ENCODE assay signal across 8 cellular contexts in genomic region chr3:57169872-57170623, GRCh38. TPM values are rescaled to one million over a fixed set of nuclear protein-coding genes. Genes with fewer than 3 reads are reported as not detected.
A peak's percentile ranks its signal among the peaks of the same experiment; 100 is the strongest.
DNase-seq lines count a peak whose midpoint lies in the region; ATAC-seq and TF ChIP-seq lines count a peak whose summit lies in the region.

No MANE protein-coding gene starts in this region.

- H3K27ac Mint-ChIP-seq in CD4-positive, CD25-positive, alpha-beta regulatory T cell, result no peak overlapping the region
- H3K27ac Mint-ChIP-seq in activated naive CD4-positive, alpha-beta T cell treated with anti-CD3 and anti-CD28 coated beads, Interleukin-2, amount 10 ng/mL, durations not matched to agents 7 days and 5 days, result no peak overlapping the region
- H3K27ac Mint-ChIP-seq in osteocyte (ENCODE audit: unreplicated experiment), result no peak overlapping the region

- ATAC-seq in CD4-positive, CD25-positive, alpha-beta regulatory T cell (ENCODE audit: low read depth in 2 of 2), result peak; percentile 57 to 65
- peak; percentile 74 for ATAC-seq in GM19455 (IDR thresholded peaks at IDR 0.05; ENCODE audit: unreplicated experiment)

- peaks cover 13% of the 10 kb centered on the region for H3K4me1 ChIP-seq in CD4-positive, CD25-positive, alpha-beta regulatory T cell (ENCODE audit: control insufficient read depth, insufficient read depth, low read length, poor library complexity, severe bottlenecking)
- H3K4me1 ChIP-seq in thyroid gland, result peaks cover 0 to 6% of the 10 kb centered on the region in 2 donors

- H3K27me3 ChIP-seq in CD4-positive, CD25-positive, alpha-beta regulatory T cell (ENCODE audit: control insufficient read depth, insufficient read depth, low read length), result peaks cover 47% of the 10 kb centered on the region
- H3K27me3 ChIP-seq in thyroid gland, result no peaks in the 10 kb centered on the region

- intact Hi-C loops in thyroid gland (cut with DNase I), result no loop called here

- TF ChIP-seq CTCF in osteocyte (IDR thresholded peaks at IDR 0.05) (peak; percentile 94), thyroid gland (IDR thresholded peaks at IDR 0.05) (peak; percentile 67 to 90 (median 78))

- 14 to 19% methylated on average over 21 to 24 of the region's 40 CpGs for WGBS in thyroid gland, 2 donors

- TF ChIP-seq POLR2A in thyroid gland (IDR thresholded peaks at IDR 0.05), result no peak

- no peaks in the 10 kb centered on the region for H3K9me3 ChIP-seq in CD4-positive, CD25-positive, alpha-beta regulatory T cell (ENCODE audit: control insufficient read depth in 2 of 2, low read length in 2 of 2)
- no peaks in the 10 kb centered on the region for H3K9me3 ChIP-seq in thyroid gland

- in situ Hi-C loops in SK-MEL-5 (cut with HindIII; ENCODE audit: low pct_unique_long_range_greater_than_20kb, low sequenced_read_pairs), result no loop called here

- no peak overlapping the region for H3K4me3 ChIP-seq in CD4-positive, CD25-positive, alpha-beta regulatory T cell (ENCODE audit: low read depth, low read length)
- peak overlapping the region in 1 of 3 donors; percentile 41 for H3K4me3 ChIP-seq in thyroid gland (replicated peaks in 1 of 3)

- H3K4me1 Mint-ChIP-seq in CD4-positive, CD25-positive, alpha-beta regulatory T cell, result peaks cover 0 to 13% (median 8%) of the 10 kb centered on the region in 4 donors
- peaks cover 13% of the 10 kb centered on the region for H3K4me1 Mint-ChIP-seq in activated naive CD4-positive, alpha-beta T cell treated with anti-CD3 and anti-CD28 coated beads, Interleukin-2, amount 10 ng/mL, durations not matched to agents 7 days and 5 days
- peaks cover 5% of the 10 kb centered on the region for H3K4me1 Mint-ChIP-seq in osteocyte (ENCODE audit: unreplicated experiment)

- peaks cover 73% of the 10 kb centered on the region for H3K27me3 Mint-ChIP-seq in CD4-positive, CD25-positive, alpha-beta regulatory T cell
- H3K27me3 Mint-ChIP-seq in activated naive CD4-positive, alpha-beta T cell treated with anti-CD3 and anti-CD28 coated beads, Interleukin-2, amount 10 ng/mL, durations not matched to agents 7 days and 5 days, result peaks cover 82% of the 10 kb centered on the region
- H3K27me3 Mint-ChIP-seq in osteocyte (ENCODE audit: unreplicated experiment), result peaks cover 56% of the 10 kb centered on the region

- peak overlapping the region in 3 of 4 donors; percentile 23 to 38 (median 29) for H3K4me3 Mint-ChIP-seq in CD4-positive, CD25-positive, alpha-beta regulatory T cell
- H3K4me3 Mint-ChIP-seq in activated naive CD4-positive, alpha-beta T cell treated with anti-CD3 and anti-CD28 coated beads, Interleukin-2, amount 10 ng/mL, durations not matched to agents 7 days and 5 days, result peak overlapping the region; percentile 48
- peak overlapping the region; percentile 65 for H3K4me3 Mint-ChIP-seq in osteocyte (ENCODE audit: unreplicated experiment)

- H3K27ac ChIP-seq in CD4-positive, CD25-positive, alpha-beta regulatory T cell (ENCODE audit: insufficient read depth, low read length, poor library complexity, severe bottlenecking), result no peak overlapping the region
- no peak overlapping the region for H3K27ac ChIP-seq in thyroid gland

- H3K36me3 ChIP-seq in CD4-positive, CD25-positive, alpha-beta regulatory T cell (ENCODE audit: control insufficient read depth, insufficient read depth, low read length), result no peaks in the 10 kb centered on the region
- H3K36me3 ChIP-seq in thyroid gland, result no peaks in the 10 kb centered on the region

- DNase-seq in CD4-positive, CD25-positive, alpha-beta regulatory T cell, result peak; percentile 33 to 59 (median 42)
- DNase-seq in HuH-7.5 (ENCODE audit: low spot score), result peak; percentile 38
- peak; percentile 78 for DNase-seq in SK-MEL-5 (ENCODE audit: low read depth, low spot score)
- DNase-seq in activated naive CD4-positive, alpha-beta T cell treated with anti-CD3 and anti-CD28 coated beads, Interleukin-2, amount 10 ng/mL, durations not matched to agents 7 days and 5 days, result peak; percentile 75
- DNase-seq in glomerular visceral epithelial cell (ENCODE audit: extremely low spot score), result peak; percentile 75
- DNase-seq in osteocyte (ENCODE audit: extremely low spot score, unreplicated experiment), result peak; percentile 90
- DNase-seq in thyroid gland, result peak; percentile 66 to 81

- peaks cover 0 to 4% (median 0%) of the 10 kb centered on the region in 7 donors for H3K9me3 Mint-ChIP-seq in CD4-positive, CD25-positive, alpha-beta regulatory T cell
- H3K9me3 Mint-ChIP-seq in activated naive CD4-positive, alpha-beta T cell treated with anti-CD3 and anti-CD28 coated beads, Interleukin-2, amount 10 ng/mL, durations not matched to agents 7 days and 5 days, result no peaks in the 10 kb centered on the region
- H3K9me3 Mint-ChIP-seq in osteocyte (ENCODE audit: unreplicated experiment), result no peaks in the 10 kb centered on the region

- H3K36me3 Mint-ChIP-seq in CD4-positive, CD25-positive, alpha-beta regulatory T cell, result no peaks in the 10 kb centered on the region
- H3K36me3 Mint-ChIP-seq in activated naive CD4-positive, alpha-beta T cell treated with anti-CD3 and anti-CD28 coated beads, Interleukin-2, amount 10 ng/mL, durations not matched to agents 7 days and 5 days, result no peaks in the 10 kb centered on the region
- H3K36me3 Mint-ChIP-seq in osteocyte (ENCODE audit: unreplicated experiment), result no peaks in the 10 kb centered on the region

- CTCF ChIA-PET in activated naive CD4-positive, alpha-beta T cell treated with anti-CD3 and anti-CD28 coated beads, Interleukin-2, amount 10 ng/mL, durations not matched to agents 7 days and 5 days (lab: Charles Lee), result interaction anchor here (0.5 to 3.2 kb wide), 25 partner anchors 9 to 820 kb away, joined by 3 to 17 read pairs (median 4); partner anchors contain the start of gene APPL1

RNA-seq across cellular contexts. Expression of gene IL17RD, which starts 4.9 kb away (rescaled TPM):
- not detected for total RNA-seq in CD4-positive, CD25-positive, alpha-beta regulatory T cell
- not detected for polyA plus RNA-seq in CD4-positive, CD25-positive, alpha-beta regulatory T cell
- total RNA-seq in SK-MEL-5 (2014; rRNA removed; shearing (Covaris generic)), result 1.2 and 1.4 TPM in 2 replicates
- 2.4 and 3.6 TPM in 2 replicates for polyA plus RNA-seq in SK-MEL-5 (2015; cell fraction: cytosol; rRNA removed)
- polyA plus RNA-seq in SK-MEL-5 (2015; cell fraction: nucleus; rRNA removed), result 1.2 and 1.8 TPM in 2 replicates
- total RNA-seq in osteocyte (2.9 and 3.9 TPM in 2 replicates), thyroid gland (1 to 10 TPM in 3 of 4 donors, under 1 TPM in 1; 0.59 to 2.6 (median 1.4) TPM)

RNA-seq across cellular contexts. Expression of gene HESX1, which starts 29.7 kb away (rescaled TPM):
- total RNA-seq in CD4-positive, CD25-positive, alpha-beta regulatory T cell, result not detected
- polyA plus RNA-seq in CD4-positive, CD25-positive, alpha-beta regulatory T cell, result under 1 TPM in 1 of 4 donors, not detected in 3; 0.78 TPM
- 0.53 and 0.87 TPM in 2 replicates for total RNA-seq in SK-MEL-5 (2014; rRNA removed; shearing (Covaris generic))
- polyA plus RNA-seq in SK-MEL-5 (2015; cell fraction: cytosol; rRNA removed), result 1.3 and 1.6 TPM in 2 replicates
- 6.1 and 15.2 TPM in 2 replicates for polyA plus RNA-seq in SK-MEL-5 (2015; cell fraction: nucleus; rRNA removed)
- 1.3 and 2.0 TPM in 2 replicates for total RNA-seq in osteocyte
- total RNA-seq in thyroid gland, result 1 to 10 TPM in 1 of 4 donors, under 1 TPM in 1, not detected in 2; 0.56 to 1.6 TPM

RNA-seq across cellular contexts. Expression of gene APPL1, which starts 57.5 kb away (rescaled TPM):
- total RNA-seq in CD4-positive, CD25-positive, alpha-beta regulatory T cell, result 18.4 TPM
- 10 to 100 TPM; 31.2 to 39.5 (median 35.6) TPM for polyA plus RNA-seq in CD4-positive, CD25-positive, alpha-beta regulatory T cell
- 34.3 and 36.5 TPM in 2 replicates for total RNA-seq in SK-MEL-5 (2014; rRNA removed; shearing (Covaris generic))
- polyA plus RNA-seq in SK-MEL-5 (2015; cell fraction: cytosol; rRNA removed), result 16.0 and 22.0 TPM in 2 replicates
- polyA plus RNA-seq in SK-MEL-5 (2015; cell fraction: nucleus; rRNA removed), result 13.0 and 13.4 TPM in 2 replicates
- 36.2 and 38.9 TPM in 2 replicates for total RNA-seq in osteocyte
- total RNA-seq in thyroid gland, result 10 to 100 TPM; 49.1 to 65.6 (median 59.6) TPM

Comparison
In these comparisons a context has a peak if more than half of its experiments do, and no peak if none do; other contexts are left out.
1. DNase-seq: peak in every context shown above with its lines; median percentile 90 in osteocyte; 78 in SK-MEL-5; 75 in activated naive CD4-positive, alpha-beta T cell treated with anti-CD3 and anti-CD28 coated beads, Interleukin-2, amount 10 ng/mL, durations not matched to agents 7 days and 5 days; 75 in glomerular visceral epithelial cell; 74 in thyroid gland; 42 in CD4-positive, CD25-positive, alpha-beta regulatory T cell; 38 in HuH-7.5.